In genomic region chr5:159104058-159104651, GRCh38 we compare ENCODE assay signal across 9 cellular contexts. TPM values are rescaled to one million over a fixed set of nuclear protein-coding genes. Genes with fewer than 3 reads are reported as not detected.
A peak's percentile ranks its signal among the peaks of the same experiment; 100 is the strongest.
DNase-seq lines count a peak whose midpoint lies in the region; ATAC-seq, FAIRE-seq and TF ChIP-seq lines count a peak whose summit lies in the region.
"Had no signal": no experiment of that assay in that cellular context is flagged by ENCODE, and none has a peak within 500 bp of the region (broad histone marks: within the 10 kb centered on the region; RNA-seq: fewer than 3 reads in every experiment).

No MANE protein-coding gene starts in this region.

- H3K27me3 ChIP-seq in iPS-15b (ENCODE audit: control insufficient read depth, insufficient read depth, low read length), result peaks cover 84% of the 10 kb centered on the region
- peaks cover 42 to 62% (median 62%) of the 10 kb centered on the region in 3 donors for H3K27me3 ChIP-seq in gastrocnemius medialis

- no peak for FAIRE-seq in frontal cortex (lab: Jason Lieb, UNC)

- H3K4me1 ChIP-seq in iPS-15b (ENCODE audit: control insufficient read depth, insufficient read depth, low read length) (peaks cover 2% of the 10 kb centered on the region), gastrocnemius medialis (peaks cover 0 to 5% of the 10 kb centered on the region in 2 donors)

- peak overlapping the region in 1 of 2 donors; percentile 19 for H3K4me3 Mint-ChIP-seq in stimulated activated naive CD8-positive, alpha-beta T cell treated with anti-CD3 and anti-CD28 coated beads, Interleukin-15, amount 100 ng/mL, for 72 hours

- no peaks in the 10 kb centered on the region for H3K9me3 ChIP-seq in iPS-15b (ENCODE audit: control insufficient read depth, insufficient read depth, low read length)
- no peaks in the 10 kb centered on the region for H3K9me3 ChIP-seq in gastrocnemius medialis

- no peak for DNase-seq in GM12864 (ENCODE audit: low read depth)
- DNase-seq in SK-N-DZ (ENCODE audit: low spot score), result peak; percentile 15
- DNase-seq in gastrocnemius medialis, result peak in 1 of 2 donors; percentile 27
- no peak for DNase-seq in stimulated activated naive CD8-positive, alpha-beta T cell treated with anti-CD3 and anti-CD28 coated beads, Interleukin-15, amount 100 ng/mL, for 72 hours
- DNase-seq in frontal cortex (ENCODE audit: low spot score in 2 of 2), result no peak
- DNase-seq: NCI-H146 had no signal

- H3K9ac ChIP-seq in iPS-15b (ENCODE audit: low read depth, low read length), result no peak overlapping the region

- H3K27ac ChIP-seq in gastrocnemius medialis, result peak overlapping the region; percentile 27 to 60 (median 51)

- peak overlapping the region; percentile 53 for H3K4me3 ChIP-seq in GM12864 (ENCODE audit: low read depth, low read length)
- H3K4me3 ChIP-seq in iPS-15b (ENCODE audit: low read depth, low read length), result peak overlapping the region; percentile 62
- peak overlapping the region in 3 of 4 donors; percentile 14 to 27 (median 21) for H3K4me3 ChIP-seq in gastrocnemius medialis

- peaks cover 76% of the 10 kb centered on the region for H3K27me3 Mint-ChIP-seq in stimulated activated naive CD8-positive, alpha-beta T cell treated with anti-CD3 and anti-CD28 coated beads, Interleukin-15, amount 100 ng/mL, for 72 hours

- no peak for ATAC-seq in gastrocnemius medialis
- ATAC-seq in HG02759 (IDR thresholded peaks at IDR 0.05; ENCODE audit: unreplicated experiment), result no peak
- no peak for ATAC-seq in HG02973 (IDR thresholded peaks at IDR 0.05; ENCODE audit: unreplicated experiment)
- no peak for ATAC-seq in stimulated activated naive CD8-positive, alpha-beta T cell treated with anti-CD3 and anti-CD28 coated beads, Interleukin-15, amount 100 ng/mL, for 72 hours

- H3K36me3 ChIP-seq in iPS-15b (ENCODE audit: control insufficient read depth, insufficient read depth, low read length), result no peaks in the 10 kb centered on the region
- no peaks in the 10 kb centered on the region for H3K36me3 ChIP-seq in gastrocnemius medialis

- TF ChIP-seq CTCF in GM12864 (IDR thresholded peaks at IDR 0.05; ENCODE audit: low read depth, low read length, missing control alignments) (peak; percentile 35), gastrocnemius medialis (IDR thresholded peaks at IDR 0.05 in 4 of 5, conservative IDR thresholded peaks at IDR 0.05 in 1 of 5) (peak in 1 of 5 experiments; percentile 11)

- no peak for TF ChIP-seq POLR2A in gastrocnemius medialis (IDR thresholded peaks at IDR 0.05)

- no peak overlapping the region for H3K27ac Mint-ChIP-seq in stimulated activated naive CD8-positive, alpha-beta T cell treated with anti-CD3 and anti-CD28 coated beads, Interleukin-15, amount 100 ng/mL, for 72 hours

- in situ Hi-C loops in gastrocnemius medialis (cut with MboI; ENCODE audit: low sequenced_read_pairs in 4 of 4), result loop anchor here (10.0 to 25.0 kb wide), 6 partner anchors 409 to 1292 kb away; no protein-coding TSS in a partner anchor

- no peaks in the 10 kb centered on the region for H3K9me3 Mint-ChIP-seq in stimulated activated naive CD8-positive, alpha-beta T cell treated with anti-CD3 and anti-CD28 coated beads, Interleukin-15, amount 100 ng/mL, for 72 hours

- intact Hi-C loops in gastrocnemius medialis (cut with DNase I; ENCODE audit: low total_unique reads), result loop anchor here (10.0 kb wide), 2 partner anchors 639 to 1279 kb away; no protein-coding TSS in a partner anchor

- H3K4me1 Mint-ChIP-seq in stimulated activated naive CD8-positive, alpha-beta T cell treated with anti-CD3 and anti-CD28 coated beads, Interleukin-15, amount 100 ng/mL, for 72 hours, result peaks cover 44% of the 10 kb centered on the region

RNA-seq across cellular contexts. Expression of gene EBF1, which starts 4.4 kb away (rescaled TPM):
- polyA plus RNA-seq in SK-N-DZ (2014; cell fraction: cytosol; rRNA removed), result 3.6 and 3.8 TPM in 2 replicates
- 3.1 and 4.1 TPM in 2 replicates for polyA plus RNA-seq in SK-N-DZ (2014; cell fraction: nucleus; rRNA removed)
- 10 to 100 TPM in 1 of 4 donors, 1 to 10 TPM in 3; 4.9 to 12.0 (median 7.1) TPM for total RNA-seq in gastrocnemius medialis
- total RNA-seq in frontal cortex, result 6.1 TPM
